20 cellular contexts compared by ENCODE assay signal in the genomic region with DNA sequence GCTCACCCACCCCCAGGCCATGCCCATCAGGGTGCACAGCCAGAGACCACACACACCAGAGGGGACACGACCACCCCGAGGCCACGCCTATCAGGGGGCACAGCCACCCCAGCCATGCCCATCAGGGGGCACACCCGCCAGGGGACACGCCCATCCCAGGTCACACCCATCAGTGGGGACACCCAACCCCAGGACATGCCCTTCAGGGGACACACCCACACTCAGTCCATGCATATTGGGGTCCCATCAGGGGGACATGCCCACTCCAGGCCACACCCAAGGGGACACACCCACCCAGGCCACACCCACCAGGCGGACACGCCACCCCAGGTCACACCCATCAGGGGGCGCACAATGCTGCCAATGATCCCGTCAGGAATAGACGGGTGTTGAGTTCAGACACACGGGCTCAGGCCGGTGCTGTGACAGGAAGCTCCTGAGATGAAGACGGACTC. TPM values are rescaled to one million over a fixed set of nuclear protein-coding genes. Genes with fewer than 3 reads are reported as not detected.
DNase-seq lines count a peak whose midpoint lies in the region; ATAC-seq and TF ChIP-seq lines count a peak whose summit lies in the region.
"Had no signal": no experiment of that assay in that cellular context is flagged by ENCODE, and none has a peak within 500 bp of the region (broad histone marks: within the 10 kb centered on the region; RNA-seq: fewer than 3 reads in every experiment).

No MANE protein-coding gene starts in this region.

- in situ Hi-C loops in mammary epithelial cell (cut with MboI; ENCODE audit: low sequenced_read_pairs in 2 of 2) = no loop called here
- in situ Hi-C loops in transverse colon (cut with MboI; ENCODE audit: low pct_ligation_motif_present in 1 of 4, low pct_unique_long_range_greater_than_20kb in 1 of 4, low sequenced_read_pairs in 3 of 4) = no loop called here

- no peaks in the 10 kb centered on the region for H3K79me1 ChIP-seq in trophoblast cell (ENCODE audit: low read length)

- no peak overlapping the region for H2AK5ac ChIP-seq in trophoblast cell (ENCODE audit: low read length)

- H3K79me2 ChIP-seq in mammary epithelial cell (ENCODE audit: insufficient read depth, low read length) (peaks cover 6% of the 10 kb centered on the region), trophoblast cell (ENCODE audit: control insufficient read depth, insufficient read depth, low read length, poor library complexity) (no peaks in the 10 kb centered on the region)

- H3K4me1 ChIP-seq in mammary epithelial cell (ENCODE audit: insufficient read depth, low read length) = no peaks in the 10 kb centered on the region
- no peaks in the 10 kb centered on the region for H3K4me1 ChIP-seq in right cardiac atrium (ENCODE audit: control insufficient read depth, insufficient read depth, low read length)
- peaks cover 0 to 3% (median 0%) of the 10 kb centered on the region in 4 donors for H3K4me1 ChIP-seq in upper lobe of left lung
- no peaks in the 10 kb centered on the region for H3K4me1 ChIP-seq in transverse colon
- no peaks in the 10 kb centered on the region for H3K4me1 ChIP-seq in trophoblast cell (ENCODE audit: control insufficient read depth in 1 of 2, insufficient read depth in 2 of 2, low read length in 2 of 2)
- H3K4me1 ChIP-seq: A549, HAP-1 had no signal

- H3K27ac ChIP-seq in mammary epithelial cell (ENCODE audit: insufficient read depth, low read depth, low read length) = no peak overlapping the region
- no peak overlapping the region for H3K27ac ChIP-seq in right cardiac atrium (ENCODE audit: low read length)
- no peak overlapping the region for H3K27ac ChIP-seq in upper lobe of left lung
- no peak overlapping the region for H3K27ac ChIP-seq in transverse colon
- no peak overlapping the region for H3K27ac ChIP-seq in trophoblast cell (ENCODE audit: low read depth, low read length)
- H3K27ac ChIP-seq: A549, C4-2B, neutrophil, PC-9, SK-N-MC had no signal

- H3K36me3 ChIP-seq in mammary epithelial cell (ENCODE audit: insufficient read depth, low read length) (peaks cover 32% of the 10 kb centered on the region), upper lobe of left lung (peaks cover 41 to 97% (median 85%) of the 10 kb centered on the region in 4 donors), transverse colon (peaks cover 0 to 64% (median 32%) of the 10 kb centered on the region in 4 donors), trophoblast cell (ENCODE audit: control insufficient read depth in 1 of 2, insufficient read depth in 2 of 2, low read length in 2 of 2) (peaks cover 67 to 69% of the 10 kb centered on the region in 2 experiments)

- TF ChIP-seq POLR2A in upper lobe of left lung (IDR thresholded peaks at IDR 0.05) = no peak
- TF ChIP-seq POLR2A in transverse colon (IDR thresholded peaks at IDR 0.05) = no peak

- no peak overlapping the region for H2BK120ac ChIP-seq in trophoblast cell (ENCODE audit: insufficient read depth, low read length, poor library complexity)

- H3K4me3 ChIP-seq in mammary epithelial cell (replicated peaks in 1 of 3; ENCODE audit: insufficient read depth in 1 of 3, low read depth in 2 of 3, low read length in 3 of 3) = no peak overlapping the region
- no peak overlapping the region for H3K4me3 ChIP-seq in right cardiac atrium (ENCODE audit: low read length)
- H3K4me3 ChIP-seq in upper lobe of left lung = no peak overlapping the region
- H3K4me3 ChIP-seq in transverse colon = no peak overlapping the region
- no peak overlapping the region for H3K4me3 ChIP-seq in trophoblast cell (ENCODE audit: low read depth, low read length)
- H3K4me3 ChIP-seq: A549, HAP-1, PC-9, SK-N-MC had no signal

- H3K36me3 Mint-ChIP-seq in MCF 10A (ENCODE audit: insufficient read depth, unreplicated experiment) = peaks cover 97% of the 10 kb centered on the region

- WGBS in mammary epithelial cell (ENCODE audit: low coverage, missing lambda C conversion rate) = 86% methylated on average over 8 of the region's 13 CpGs
- WGBS in right cardiac atrium = 89% methylated on average over 13 of the region's 13 CpGs
- WGBS in upper lobe of left lung, 2 donors = 94 to 97% methylated on average over 6 to 8 of the region's 13 CpGs
- WGBS in transverse colon (ENCODE audit: low coverage in 1 of 2), 2 donors = 92% methylated on average over 13 of the region's 13 CpGs; no CpG with 5 or more reads in 1 of the 2 donors
- no CpG with 5 or more reads among the region's 13 CpGs for WGBS in trophoblast cell (ENCODE audit: extremely low coverage, insufficient coverage, insufficient read length)

- CTCF ChIA-PET in MCF 10A (lab: Yijun Ruan, JAX) = no interaction called here
- CTCF ChIA-PET in mammary epithelial cell (lab: Charles Lee; ENCODE audit: low non-redundant PET) = no interaction called here

- no peak overlapping the region for H2AFZ ChIP-seq in mammary epithelial cell (ENCODE audit: low read depth, low read length)
- H2AFZ ChIP-seq in trophoblast cell (ENCODE audit: insufficient read depth, low read length, poor library complexity) = no peak overlapping the region
- H2AFZ ChIP-seq: PC-9 had no signal

- BruUV-seq in MCF 10A (replicated peaks; lab: Mats Ljungman, UMichigan) (no TSS peak), mammary epithelial cell (replicated peaks; lab: Mats Ljungman, UMichigan) (no TSS peak)

- H3K27me3 Mint-ChIP-seq in MCF 10A (ENCODE audit: insufficient read depth, unreplicated experiment) = no peaks in the 10 kb centered on the region
- H3K27me3 Mint-ChIP-seq: activated CD4-positive, alpha-beta T cell treated with anti-CD3 and anti-CD28 coated beads for 36 hours; effector memory CD8-positive, alpha-beta T cell had no signal

- H3K23ac ChIP-seq in trophoblast cell (ENCODE audit: low read length) = no peak overlapping the region

- H3K9me3 ChIP-seq in mammary epithelial cell (replicated peaks; ENCODE audit: insufficient read depth, low read length) = no peaks in the 10 kb centered on the region
- no peaks in the 10 kb centered on the region for H3K9me3 ChIP-seq in right cardiac atrium (ENCODE audit: control insufficient read depth, low read length)
- no peaks in the 10 kb centered on the region for H3K9me3 ChIP-seq in upper lobe of left lung
- H3K9me3 ChIP-seq in transverse colon = no peaks in the 10 kb centered on the region
- H3K9me3 ChIP-seq in trophoblast cell (ENCODE audit: insufficient read depth, low read depth, low read length) = no peaks in the 10 kb centered on the region
- H3K9me3 ChIP-seq: A549, HAP-1, neutrophil had no signal

- H3K27me3 ChIP-seq in mammary epithelial cell (ENCODE audit: insufficient read depth, low read length) = no peaks in the 10 kb centered on the region
- H3K27me3 ChIP-seq in right cardiac atrium (ENCODE audit: control insufficient read depth, insufficient read depth) = no peaks in the 10 kb centered on the region
- no peaks in the 10 kb centered on the region for H3K27me3 ChIP-seq in upper lobe of left lung
- H3K27me3 ChIP-seq in transverse colon = no peaks in the 10 kb centered on the region
- H3K27me3 ChIP-seq in trophoblast cell (ENCODE audit: insufficient read depth, low read length) = no peaks in the 10 kb centered on the region
- H3K27me3 ChIP-seq: neutrophil had no signal

- peak; percentile 30 to 37 for ATAC-seq in right cardiac atrium
- peak; percentile 17 to 24 for ATAC-seq in upper lobe of left lung (ENCODE audit: low FRiP score in 2 of 2)
- ATAC-seq: activated CD4-positive, alpha-beta T cell treated with anti-CD3 and anti-CD28 coated beads for 36 hours; effector memory CD8-positive, alpha-beta T cell had no signal

- DNase-seq in MCF 10A (ENCODE audit: unreplicated experiment) = no peak
- no peak for DNase-seq in mammary epithelial cell
- peak in 1 of 3 donors; percentile 63 for DNase-seq in right cardiac atrium
- no peak for DNase-seq in upper lobe of left lung
- DNase-seq in transverse colon = no peak
- DNase-seq in trophoblast cell = no peak
- DNase-seq: activated CD4-positive, alpha-beta T cell treated with anti-CD3 and anti-CD28 coated beads for 36 hours; activated gamma-delta T cell treated with Interleukin-2 at 50 U/mL for 16 hours; effector memory CD8-positive, alpha-beta T cell; kidney; NCI-H1105; NCI-H69; PC-9; stimulated activated naive CD4-positive, alpha-beta T cell treated with Interleukin-2 at 50 U/mL for 16 hours; T1000 had no signal

- H3K4ac ChIP-seq in trophoblast cell (ENCODE audit: low read depth, low read length) = no peak overlapping the region

- TF ChIP-seq EP300 in upper lobe of left lung (IDR thresholded peaks at IDR 0.05) = no peak
- no peak for TF ChIP-seq EP300 in transverse colon (IDR thresholded peaks at IDR 0.05; ENCODE audit: low read depth)

- H3K9me3 Mint-ChIP-seq in MCF 10A (ENCODE audit: unreplicated experiment) = no peaks in the 10 kb centered on the region
- H3K9me3 Mint-ChIP-seq: effector memory CD8-positive, alpha-beta T cell had no signal

- dilution Hi-C loops in mammary epithelial cell (cut with HindIII; ENCODE audit: low sequenced_read_pairs) = loop anchor here (5.0 kb wide), 1 partner anchor 47 kb away; no protein-coding TSS in a partner anchor

- POLR2A ChIA-PET in MCF 10A (lab: Yijun Ruan, JAX) = no interaction called here

- H3K4me1 Mint-ChIP-seq in MCF 10A (ENCODE audit: insufficient read depth, unreplicated experiment) = no peaks in the 10 kb centered on the region
- H3K4me1 Mint-ChIP-seq: activated CD4-positive, alpha-beta T cell treated with anti-CD3 and anti-CD28 coated beads for 36 hours had no signal

- no peak overlapping the region for H4K12ac ChIP-seq in trophoblast cell (ENCODE audit: low read depth, low read length)

- no peak overlapping the region for H4K8ac ChIP-seq in trophoblast cell (ENCODE audit: low read depth, low read length)

- TF ChIP-seq CTCF in MCF 10A (IDR thresholded peaks at IDR 0.05; ENCODE audit: unreplicated experiment) = no peak
- TF ChIP-seq CTCF in mammary epithelial cell (conservative IDR thresholded peaks at IDR 0.05 in 1 of 2, IDR thresholded peaks at IDR 0.05 in 1 of 2; ENCODE audit: extremely low read depth in 1 of 2, insufficient read depth in 1 of 2, low read depth in 1 of 2, low read length in 2 of 2) = no peak
- TF ChIP-seq CTCF in upper lobe of left lung (IDR thresholded peaks at IDR 0.05) = no peak
- no peak for TF ChIP-seq CTCF in transverse colon (IDR thresholded peaks at IDR 0.05)

- H3K4me3 Mint-ChIP-seq in MCF 10A (ENCODE audit: unreplicated experiment) = no peak overlapping the region
- H3K4me3 Mint-ChIP-seq: activated CD4-positive, alpha-beta T cell treated with anti-CD3 and anti-CD28 coated beads for 36 hours; effector memory CD8-positive, alpha-beta T cell had no signal

- peak overlapping the region; percentile 79 for H3K27ac Mint-ChIP-seq in MCF 10A (ENCODE audit: low read depth, unreplicated experiment)
- H3K27ac Mint-ChIP-seq: activated CD4-positive, alpha-beta T cell treated with anti-CD3 and anti-CD28 coated beads for 36 hours; effector memory CD8-positive, alpha-beta T cell had no signal

- intact Hi-C loops in MCF 10A (cut with micrococcal nuclease) (no loop called here), mammary epithelial cell (cut with micrococcal nuclease) (no loop called here), right cardiac atrium (cut with DNase I) (no loop called here), transverse colon (cut with DNase I; ENCODE audit: low total_unique reads) (no loop called here)

- H4K91ac ChIP-seq in trophoblast cell (ENCODE audit: low read depth, low read length) = no peak overlapping the region

- no peak overlapping the region for H3K9ac ChIP-seq in mammary epithelial cell (ENCODE audit: insufficient read depth, low read length)
- no peak overlapping the region for H3K9ac ChIP-seq in trophoblast cell (ENCODE audit: low read length)

- H2BK5ac ChIP-seq in trophoblast cell (ENCODE audit: low read depth, low read length, poor library complexity) = no peak overlapping the region

- no peak overlapping the region for H3K4me2 ChIP-seq in mammary epithelial cell (ENCODE audit: insufficient read depth, low read depth, low read length)
- no peak overlapping the region for H3K4me2 ChIP-seq in trophoblast cell (ENCODE audit: low read length)
- H3K4me2 ChIP-seq: A549, PC-9 had no signal

- no peaks in the 10 kb centered on the region for H4K20me1 ChIP-seq in mammary epithelial cell (ENCODE audit: insufficient read depth, low read length)

- no peak overlapping the region for H3K18ac ChIP-seq in trophoblast cell (ENCODE audit: low read length)

- no peak overlapping the region for H2BK12ac ChIP-seq in trophoblast cell (ENCODE audit: low read length)

- H3K14ac ChIP-seq in trophoblast cell (ENCODE audit: low read length) = no peak overlapping the region

RNA-seq across cellular contexts. Expression of gene MCM3AP, which starts 20.7 kb away (rescaled TPM):
- total RNA-seq in MCF 10A (2022) = 118 and 128 TPM in 2 replicates
- 10 to 100 TPM; 57.2 to 88.8 TPM for total RNA-seq in mammary epithelial cell
- polyA plus RNA-seq in mammary epithelial cell = 45.5 TPM
- 78.6 TPM for polyA minus RNA-seq in mammary epithelial cell
- total RNA-seq in right cardiac atrium = 10 to 100 TPM; 59.4 to 62.1 (median 60.6) TPM
- polyA plus RNA-seq in right cardiac atrium = 26.0 TPM
- 100 to 1,000 TPM in 2 of 6 donors, 10 to 100 TPM in 4; 93.3 to 226 (median 98.4) TPM for total RNA-seq in upper lobe of left lung
- 100 to 1,000 TPM in 3 of 4 donors, 10 to 100 TPM in 1; 87.4 to 348 (median 108) TPM for total RNA-seq in transverse colon
- 37.4 and 37.9 TPM in 2 replicates for polyA plus RNA-seq in trophoblast cell (2013)

RNA-seq across cellular contexts. Expression of gene YBEY, which starts 21.4 kb away (rescaled TPM):
- total RNA-seq in MCF 10A (2022) (26.7 and 29.9 TPM in 2 replicates), mammary epithelial cell (10 to 100 TPM in 1 of 2 donors, 1 to 10 TPM in 1; 9.0 to 12.3 TPM), right cardiac atrium (10 to 100 TPM; 13.9 to 18.5 (median 16.4) TPM), upper lobe of left lung (10 to 100 TPM in 4 of 6 donors, 1 to 10 TPM in 2; 7.7 to 26.2 (median 10.8) TPM), transverse colon (10 to 100 TPM in 1 of 4 donors, 1 to 10 TPM in 2, not detected in 1; 4.8 to 33.5 (median 9.1) TPM)
- polyA plus RNA-seq in mammary epithelial cell (10.4 TPM), right cardiac atrium (10.2 TPM)
- polyA minus RNA-seq in mammary epithelial cell = 5.1 TPM
- polyA plus RNA-seq in trophoblast cell (2013) = 11.1 and 11.9 TPM in 2 replicates

RNA-seq across cellular contexts. Expression of gene LSS, which starts 36.1 kb away (rescaled TPM):
- total RNA-seq in MCF 10A (2022) = 45.5 and 47.5 TPM in 2 replicates
- total RNA-seq in mammary epithelial cell = 100 to 1,000 TPM in 1 of 2 donors, 10 to 100 TPM in 1; 69.2 to 126 TPM
- polyA plus RNA-seq in mammary epithelial cell = 114 TPM
- polyA minus RNA-seq in mammary epithelial cell = 174 TPM
- 10 to 100 TPM; 55.0 to 91.9 (median 79.7) TPM for total RNA-seq in right cardiac atrium
- 34.1 TPM for polyA plus RNA-seq in right cardiac atrium
- 100 to 1,000 TPM in 5 of 6 donors, 10 to 100 TPM in 1; 71.7 to 266 (median 135) TPM for total RNA-seq in upper lobe of left lung
- total RNA-seq in transverse colon = 10 to 100 TPM; 53.2 to 75.2 (median 62.3) TPM
- polyA plus RNA-seq in trophoblast cell (2013) = 63.4 and 64.5 TPM in 2 replicates

RNA-seq across cellular contexts. Expression of gene C21orf58, which starts 59.0 kb away (rescaled TPM):
- 6.4 and 7.8 TPM in 2 replicates for total RNA-seq in MCF 10A (2022)
- total RNA-seq in mammary epithelial cell = 10 to 100 TPM in 1 of 2 donors, 1 to 10 TPM in 1; 1.8 to 13.8 TPM
- 5.7 TPM for polyA plus RNA-seq in mammary epithelial cell
- polyA minus RNA-seq in mammary epithelial cell = 4.7 TPM
- total RNA-seq in right cardiac atrium = 1 to 10 TPM in 3 of 4 donors, under 1 TPM in 1; 0.84 to 2.1 (median 1.7) TPM
- polyA plus RNA-seq in right cardiac atrium = 1.4 TPM
- 10 to 100 TPM in 2 of 6 donors, 1 to 10 TPM in 4; 3.2 to 35.6 (median 6.7) TPM for total RNA-seq in upper lobe of left lung
- total RNA-seq in transverse colon = 10 to 100 TPM in 2 of 4 donors, 1 to 10 TPM in 2; 2.5 to 79.8 (median 7.6) TPM
- polyA plus RNA-seq in trophoblast cell (2013) = 7.0 and 7.4 TPM in 2 replicates

RNA-seq across cellular contexts. Expression of gene PCNT, which starts 59.2 kb away (rescaled TPM):
- 31.6 and 34.0 TPM in 2 replicates for total RNA-seq in MCF 10A (2022)
- 10 to 100 TPM; 15.0 to 40.3 TPM for total RNA-seq in mammary epithelial cell
- polyA plus RNA-seq in mammary epithelial cell = 11.1 TPM
- polyA minus RNA-seq in mammary epithelial cell = 34.3 TPM
- 10 to 100 TPM; 25.3 to 29.6 (median 27.9) TPM for total RNA-seq in right cardiac atrium
- polyA plus RNA-seq in right cardiac atrium = 20.8 TPM
- total RNA-seq in upper lobe of left lung = 100 to 1,000 TPM in 1 of 6 donors, 10 to 100 TPM in 5; 24.9 to 130 (median 44.4) TPM
- 100 to 1,000 TPM in 1 of 4 donors, 10 to 100 TPM in 3; 27.6 to 171 (median 63.4) TPM for total RNA-seq in transverse colon
- polyA plus RNA-seq in trophoblast cell (2013) = 17.0 and 19.0 TPM in 2 replicates
